ENCODE assay signal across 11 cellular contexts in genomic region chr17:18143044-18143936, GRCh38. TPM values are rescaled to one million over a fixed set of nuclear protein-coding genes. Genes with fewer than 3 reads are reported as not detected.
DNase-seq lines count a peak whose midpoint lies in the region; ATAC-seq, FAIRE-seq and TF ChIP-seq lines count a peak whose summit lies in the region.
"Had no signal": no experiment of that assay in that cellular context is flagged by ENCODE, and none has a peak within 500 bp of the region (broad histone marks: within the 10 kb centered on the region; RNA-seq: fewer than 3 reads in every experiment).

No MANE protein-coding gene starts in this region.

- no peak for TF ChIP-seq CTCF in activated CD8-positive, alpha-beta T cell treated with anti-CD3 and anti-CD28 coated beads for 36 hours (IDR thresholded peaks at IDR 0.05)
- TF ChIP-seq CTCF in endothelial cell of umbilical vein (IDR thresholded peaks at IDR 0.05; ENCODE audit: extremely low read depth in 1 of 2, insufficient read depth in 1 of 2, low read depth in 1 of 2, low read length in 2 of 2) = peak; percentile 43 to 47

- no peaks in the 10 kb centered on the region for H3K36me3 Mint-ChIP-seq in activated CD8-positive, alpha-beta T cell treated with anti-CD3 and anti-CD28 coated beads for 36 hours (ENCODE audit: low read depth)
- H3K36me3 Mint-ChIP-seq in activated CD8-positive, alpha-beta T cell treated with anti-CD3 and anti-CD28 coated beads, Interleukin-2, amount 10 ng/mL, durations not matched to agents 7 days and 5 days (ENCODE audit: low read depth) = no peaks in the 10 kb centered on the region
- no peaks in the 10 kb centered on the region for H3K36me3 Mint-ChIP-seq in stimulated activated effector memory CD8-positive, alpha-beta T cell treated with anti-CD3 and anti-CD28 coated beads, Interleukin-12 subunit alpha, Interleukin-12 subunit beta, amount 100 ng/mL, for 72 hours

- H3K4me2 ChIP-seq in endothelial cell of umbilical vein (ENCODE audit: insufficient read depth, low read length) = no peak overlapping the region

- no peak overlapping the region for H3K27ac Mint-ChIP-seq in activated CD8-positive, alpha-beta T cell treated with anti-CD3 and anti-CD28 coated beads for 36 hours
- H3K27ac Mint-ChIP-seq in activated CD8-positive, alpha-beta T cell treated with anti-CD3 and anti-CD28 coated beads, Interleukin-2, amount 10 ng/mL, durations not matched to agents 7 days and 5 days = no peak overlapping the region
- peak overlapping the region; percentile 43 for H3K27ac Mint-ChIP-seq in stimulated activated effector memory CD8-positive, alpha-beta T cell treated with anti-CD3 and anti-CD28 coated beads, Interleukin-12 subunit alpha, Interleukin-12 subunit beta, amount 100 ng/mL, for 72 hours
- H3K27ac Mint-ChIP-seq: T-helper 2 cell treated with Interferon-gamma antibody and Interleukin-4, amounts not matched to agents 5 μg/mL and 100 μg/mL, for 36 hours had no signal

- H3K4me3 Mint-ChIP-seq in activated CD8-positive, alpha-beta T cell treated with anti-CD3 and anti-CD28 coated beads for 36 hours = no peak overlapping the region
- H3K4me3 Mint-ChIP-seq in activated CD8-positive, alpha-beta T cell treated with anti-CD3 and anti-CD28 coated beads, Interleukin-2, amount 10 ng/mL, durations not matched to agents 7 days and 5 days = no peak overlapping the region
- H3K4me3 Mint-ChIP-seq in stimulated activated effector memory CD8-positive, alpha-beta T cell treated with anti-CD3 and anti-CD28 coated beads, Interleukin-12 subunit alpha, Interleukin-12 subunit beta, amount 100 ng/mL, for 72 hours = no peak overlapping the region
- H3K4me3 Mint-ChIP-seq: T-helper 2 cell treated with Interferon-gamma antibody and Interleukin-4, amounts not matched to agents 5 μg/mL and 100 μg/mL, for 36 hours had no signal

- no peaks in the 10 kb centered on the region for H3K36me3 ChIP-seq in endothelial cell of umbilical vein (ENCODE audit: control insufficient read depth in 2 of 2, extremely low read depth in 1 of 2, insufficient read depth in 2 of 2, low read length in 2 of 2)
- H3K36me3 ChIP-seq: tibial artery had no signal

- CTCF ChIA-PET in activated CD8-positive, alpha-beta T cell treated with anti-CD3 and anti-CD28 coated beads for 36 hours (lab: Charles Lee) = interaction anchor here (0.7 to 5.6 kb wide), 6 partner anchors 10 to 73 kb away, joined by 3 to 69 read pairs (median 24); partner anchors contain the start of gene ALKBH5
- CTCF ChIA-PET in activated CD8-positive, alpha-beta T cell treated with anti-CD3 and anti-CD28 coated beads, Interleukin-2, amount 10 ng/mL, durations not matched to agents 7 days and 5 days (lab: Charles Lee) = interaction anchor here (0.8 to 2.4 kb wide), 4 partner anchors 11 to 45 kb away, joined by 3 to 19 read pairs (median 6); partner anchors contain the start of gene ALKBH5
- CTCF ChIA-PET in endothelial cell of umbilical vein (lab: Charles Lee) = interaction anchor here (0.5 to 3.5 kb wide), 8 partner anchors 8 to 83 kb away, joined by 3 to 37 read pairs (median 4); partner anchors contain the start of gene ALKBH5

- no peaks in the 10 kb centered on the region for H3K9me3 Mint-ChIP-seq in activated CD8-positive, alpha-beta T cell treated with anti-CD3 and anti-CD28 coated beads for 36 hours
- no peaks in the 10 kb centered on the region for H3K9me3 Mint-ChIP-seq in activated CD8-positive, alpha-beta T cell treated with anti-CD3 and anti-CD28 coated beads, Interleukin-2, amount 10 ng/mL, durations not matched to agents 7 days and 5 days (ENCODE audit: insufficient read depth)
- H3K9me3 Mint-ChIP-seq in stimulated activated effector memory CD8-positive, alpha-beta T cell treated with anti-CD3 and anti-CD28 coated beads, Interleukin-12 subunit alpha, Interleukin-12 subunit beta, amount 100 ng/mL, for 72 hours = no peaks in the 10 kb centered on the region
- H3K9me3 Mint-ChIP-seq: T-helper 2 cell treated with Interferon-gamma antibody and Interleukin-4, amounts not matched to agents 5 μg/mL and 100 μg/mL, for 36 hours had no signal

- no peak overlapping the region for H3K4me3 ChIP-seq in endothelial cell of umbilical vein (replicated peaks in 1 of 3; ENCODE audit: insufficient read depth in 1 of 3, low read depth in 1 of 3, low read length in 3 of 3)
- H3K4me3 ChIP-seq: tibial artery had no signal

- H3K27ac ChIP-seq in endothelial cell of umbilical vein (ENCODE audit: insufficient read depth, low read depth, low read length) = no peak overlapping the region
- H3K27ac ChIP-seq: tibial artery had no signal

- H3K27me3 Mint-ChIP-seq in activated CD8-positive, alpha-beta T cell treated with anti-CD3 and anti-CD28 coated beads for 36 hours = no peaks in the 10 kb centered on the region
- no peaks in the 10 kb centered on the region for H3K27me3 Mint-ChIP-seq in activated CD8-positive, alpha-beta T cell treated with anti-CD3 and anti-CD28 coated beads, Interleukin-2, amount 10 ng/mL, durations not matched to agents 7 days and 5 days (ENCODE audit: low read depth)

- FAIRE-seq in endothelial cell of umbilical vein (lab: Jason Lieb, UNC) = peak; percentile 43
- no peak for FAIRE-seq in GM19239 (lab: Jason Lieb, UNC)

- no peaks in the 10 kb centered on the region for H4K20me1 ChIP-seq in endothelial cell of umbilical vein (replicated peaks; ENCODE audit: control insufficient read depth, extremely low read depth, insufficient read depth, low read length)

- no peak overlapping the region for H3K9ac ChIP-seq in endothelial cell of umbilical vein (replicated peaks; ENCODE audit: extremely low read depth, insufficient read depth, low read length)

- POLR2A ChIA-PET in activated CD8-positive, alpha-beta T cell treated with anti-CD3 and anti-CD28 coated beads for 36 hours (lab: Charles Lee) = interaction anchor here (0.9 kb wide), 1 partner anchor 40 kb away, joined by 3 read pairs; the partner anchor contains the start of gene ALKBH5
- POLR2A ChIA-PET in activated CD8-positive, alpha-beta T cell treated with anti-CD3 and anti-CD28 coated beads, Interleukin-2, amount 10 ng/mL, durations not matched to agents 7 days and 5 days (lab: Charles Lee) = no interaction called here
- POLR2A ChIA-PET in endothelial cell of umbilical vein (lab: Charles Lee) = no interaction called here

- no TSS peak for BruUV-seq in endothelial cell of umbilical vein (replicated peaks; lab: Mats Ljungman, UMichigan)

- no peak overlapping the region for H2AFZ ChIP-seq in endothelial cell of umbilical vein (ENCODE audit: low read depth, low read length)

- no peaks in the 10 kb centered on the region for H3K9me1 ChIP-seq in endothelial cell of umbilical vein (replicated peaks; ENCODE audit: control insufficient read depth, extremely low read depth, insufficient read depth, low read length)

- peak; percentile 63 for ATAC-seq in activated CD8-positive, alpha-beta T cell treated with anti-CD3 and anti-CD28 coated beads for 36 hours
- ATAC-seq in activated CD8-positive, alpha-beta T cell treated with anti-CD3 and anti-CD28 coated beads, Interleukin-2, amount 10 ng/mL, durations not matched to agents 7 days and 5 days = no peak
- ATAC-seq in stimulated activated effector memory CD8-positive, alpha-beta T cell treated with anti-CD3 and anti-CD28 coated beads, Interleukin-12 subunit alpha, Interleukin-12 subunit beta, amount 100 ng/mL, for 72 hours = no peak
- ATAC-seq in GM18868 (IDR thresholded peaks at IDR 0.05; ENCODE audit: unreplicated experiment) = no peak
- ATAC-seq in left ventricle myocardium superior = no peak

- no peaks in the 10 kb centered on the region for H3K4me1 Mint-ChIP-seq in activated CD8-positive, alpha-beta T cell treated with anti-CD3 and anti-CD28 coated beads for 36 hours (ENCODE audit: low read depth)
- peaks cover 2% of the 10 kb centered on the region for H3K4me1 Mint-ChIP-seq in activated CD8-positive, alpha-beta T cell treated with anti-CD3 and anti-CD28 coated beads, Interleukin-2, amount 10 ng/mL, durations not matched to agents 7 days and 5 days (ENCODE audit: low read depth)
- no peaks in the 10 kb centered on the region for H3K4me1 Mint-ChIP-seq in stimulated activated effector memory CD8-positive, alpha-beta T cell treated with anti-CD3 and anti-CD28 coated beads, Interleukin-12 subunit alpha, Interleukin-12 subunit beta, amount 100 ng/mL, for 72 hours

- intact Hi-C loops in activated CD8-positive, alpha-beta T cell treated with anti-CD3 and anti-CD28 coated beads for 36 hours (cut with micrococcal nuclease) = no loop called here
- intact Hi-C loops in endothelial cell of umbilical vein (cut with micrococcal nuclease) = loop anchor here (5.0 kb wide), 1 partner anchor 74 kb away; no protein-coding TSS in a partner anchor
- intact Hi-C loops in left ventricle myocardium superior (cut with micrococcal nuclease) = loop anchor here (5.0 kb wide), 1 partner anchor 74 kb away; no protein-coding TSS in a partner anchor

- peaks cover 4% of the 10 kb centered on the region for H3K4me1 ChIP-seq in endothelial cell of umbilical vein (ENCODE audit: control insufficient read depth, extremely low read depth, insufficient read depth, low read length)

- no peaks in the 10 kb centered on the region for H3K79me2 ChIP-seq in endothelial cell of umbilical vein (ENCODE audit: control insufficient read depth, insufficient read depth, low read length)

- dilution Hi-C loops in endothelial cell of umbilical vein (cut with MboI; ENCODE audit: extremely low pct_ligation_motif_present, low sequenced_read_pairs) = no loop called here

- no peak for TF ChIP-seq POLR2A in endothelial cell of umbilical vein (IDR thresholded peaks at IDR 0.05; ENCODE audit: low read depth, low read length)

- H3K9me3 ChIP-seq in endothelial cell of umbilical vein (replicated peaks; ENCODE audit: control insufficient read depth, insufficient read depth, low read length) = no peaks in the 10 kb centered on the region
- H3K9me3 ChIP-seq: tibial artery had no signal

- H3K27me3 ChIP-seq in endothelial cell of umbilical vein (ENCODE audit: control insufficient read depth in 2 of 2, insufficient read depth in 2 of 2, low read length in 2 of 2) = no peaks in the 10 kb centered on the region

- peak; percentile 48 for DNase-seq in activated CD8-positive, alpha-beta T cell treated with anti-CD3 and anti-CD28 coated beads for 36 hours
- DNase-seq in activated CD8-positive, alpha-beta T cell treated with anti-CD3 and anti-CD28 coated beads, Interleukin-2, amount 10 ng/mL, durations not matched to agents 7 days and 5 days = no peak
- DNase-seq in NCI-H460 (ENCODE audit: extremely low read depth, low read depth) (peak; percentile 18), endothelial cell of umbilical vein (ENCODE audit: low read depth, low spot score) (no peak), left ventricle myocardium superior (no peak), GM19239 (ENCODE audit: insufficient read length, low spot score) (no peak)
- DNase-seq in stimulated activated effector memory CD8-positive, alpha-beta T cell treated with anti-CD3 and anti-CD28 coated beads, Interleukin-12 subunit alpha, Interleukin-12 subunit beta, amount 100 ng/mL, for 72 hours (ENCODE audit: low spot score in 2 of 2) = no peak
- DNase-seq: DMS79, tibial artery had no signal

RNA-seq across cellular contexts. Expression of gene MYO15A, which starts 34.7 kb away (rescaled TPM):
- total RNA-seq in activated CD8-positive, alpha-beta T cell treated with anti-CD3 and anti-CD28 coated beads for 36 hours = 1 to 10 TPM in 1 of 2 experiments, under 1 TPM in 1; 0.76 to 1.1 TPM
- total RNA-seq in activated CD8-positive, alpha-beta T cell treated with anti-CD3 and anti-CD28 coated beads, Interleukin-2, amount 10 ng/mL, durations not matched to agents 7 days and 5 days = under 1 TPM; 0.34 TPM
- 0.06 and 0.30 TPM in 2 replicates for total RNA-seq in NCI-H460 (2014; rRNA removed; shearing (Covaris generic))
- polyA plus RNA-seq in NCI-H460 (2014; cell fraction: nucleus; rRNA removed) = 0.30 TPM in 1 of 2 replicates, not detected in the other
- total RNA-seq in endothelial cell of umbilical vein = 0.46 and 0.82 TPM in 2 replicates
- polyA plus RNA-seq in endothelial cell of umbilical vein = 0.46 and 0.91 TPM in 2 replicates
- 0.10 and 0.32 TPM in 2 replicates for polyA plus RNA-seq in endothelial cell of umbilical vein (2011; cell fraction: cytosol; rRNA removed)
- polyA plus RNA-seq in endothelial cell of umbilical vein (2011; cell fraction: nucleus; rRNA removed) = 3.1 and 3.4 TPM in 2 replicates
- polyA plus RNA-seq in endothelial cell of umbilical vein (2012) = 0.20 and 0.82 TPM in 2 replicates
- polyA minus RNA-seq in endothelial cell of umbilical vein = 0.19 and 0.63 TPM in 2 replicates
- polyA minus RNA-seq in endothelial cell of umbilical vein (2011; cell fraction: cytosol; rRNA and poly(A)+ RNA removed) = not detected
- polyA minus RNA-seq in endothelial cell of umbilical vein (2011; cell fraction: nucleus; rRNA and poly(A)+ RNA removed) = 0.53 and 1.5 TPM in 2 replicates
- 0.45 TPM for total RNA-seq in left ventricle myocardium superior

RNA-seq across cellular contexts. Expression of gene ALKBH5, which starts 40.3 kb away (rescaled TPM):
- total RNA-seq in activated CD8-positive, alpha-beta T cell treated with anti-CD3 and anti-CD28 coated beads for 36 hours = 100 to 1,000 TPM; 213 to 217 TPM
- total RNA-seq in activated CD8-positive, alpha-beta T cell treated with anti-CD3 and anti-CD28 coated beads, Interleukin-2, amount 10 ng/mL, durations not matched to agents 7 days and 5 days = 100 to 1,000 TPM; 117 to 121 TPM
- total RNA-seq in NCI-H460 (2014; rRNA removed; shearing (Covaris generic)) = 94.1 and 96.2 TPM in 2 replicates
- polyA plus RNA-seq in NCI-H460 (2014; cell fraction: nucleus; rRNA removed) = 47.2 and 57.4 TPM in 2 replicates
- total RNA-seq in endothelial cell of umbilical vein (70.7 and 71.0 TPM in 2 replicates), left ventricle myocardium superior (197 TPM)
- polyA plus RNA-seq in endothelial cell of umbilical vein = 54.5 and 55.3 TPM in 2 replicates
- 49.2 and 50.9 TPM in 2 replicates for polyA plus RNA-seq in endothelial cell of umbilical vein (2011; cell fraction: cytosol; rRNA removed)
- polyA plus RNA-seq in endothelial cell of umbilical vein (2011; cell fraction: nucleus; rRNA removed) = 22.4 and 25.2 TPM in 2 replicates
- polyA plus RNA-seq in endothelial cell of umbilical vein (2012) = 41.3 and 42.9 TPM in 2 replicates
- polyA minus RNA-seq in endothelial cell of umbilical vein = 79.3 and 89.4 TPM in 2 replicates
- 106 TPM for polyA minus RNA-seq in endothelial cell of umbilical vein (2011; cell fraction: cytosol; rRNA and poly(A)+ RNA removed)
- 18.0 and 18.2 TPM in 2 replicates for polyA minus RNA-seq in endothelial cell of umbilical vein (2011; cell fraction: nucleus; rRNA and poly(A)+ RNA removed)

RNA-seq across cellular contexts. Expression of gene DRG2, which starts 55.5 kb away (rescaled TPM):
- 10 to 100 TPM; 45.0 to 45.1 TPM for total RNA-seq in activated CD8-positive, alpha-beta T cell treated with anti-CD3 and anti-CD28 coated beads for 36 hours
- total RNA-seq in activated CD8-positive, alpha-beta T cell treated with anti-CD3 and anti-CD28 coated beads, Interleukin-2, amount 10 ng/mL, durations not matched to agents 7 days and 5 days = 10 to 100 TPM; 48.1 to 53.5 TPM
- total RNA-seq in NCI-H460 (2014; rRNA removed; shearing (Covaris generic)) = 41.6 and 42.5 TPM in 2 replicates
- 126 and 178 TPM in 2 replicates for polyA plus RNA-seq in NCI-H460 (2014; cell fraction: nucleus; rRNA removed)
- 55.4 and 60.4 TPM in 2 replicates for total RNA-seq in endothelial cell of umbilical vein
- polyA plus RNA-seq in endothelial cell of umbilical vein = 46.5 and 50.2 TPM in 2 replicates
- 39.1 and 42.7 TPM in 2 replicates for polyA plus RNA-seq in endothelial cell of umbilical vein (2011; cell fraction: cytosol; rRNA removed)
- 122 and 127 TPM in 2 replicates for polyA plus RNA-seq in endothelial cell of umbilical vein (2011; cell fraction: nucleus; rRNA removed)
- polyA plus RNA-seq in endothelial cell of umbilical vein (2012) = 49.2 and 57.3 TPM in 2 replicates
- polyA minus RNA-seq in endothelial cell of umbilical vein = 47.3 and 54.1 TPM in 2 replicates
- 21.8 TPM for polyA minus RNA-seq in endothelial cell of umbilical vein (2011; cell fraction: cytosol; rRNA and poly(A)+ RNA removed)
- 46.3 and 52.4 TPM in 2 replicates for polyA minus RNA-seq in endothelial cell of umbilical vein (2011; cell fraction: nucleus; rRNA and poly(A)+ RNA removed)
- total RNA-seq in left ventricle myocardium superior = 19.4 TPM

Comparison
In these comparisons a context has a peak if more than half of its experiments do, and no peak if none do; other contexts are left out.
1. DNase-seq: peak in activated CD8-positive, alpha-beta T cell treated with anti-CD3 and anti-CD28 coated beads for 36 hours (single experiment) and NCI-H460 (single experiment); none in activated CD8-positive, alpha-beta T cell treated with anti-CD3 and anti-CD28 coated beads, Interleukin-2, amount 10 ng/mL, durations not matched to agents 7 days and 5 days (single experiment), endothelial cell of umbilical vein (single experiment), stimulated activated effector memory CD8-positive, alpha-beta T cell treated with anti-CD3 and anti-CD28 coated beads, Interleukin-12 subunit alpha, Interleukin-12 subunit beta, amount 100 ng/mL, for 72 hours (0 of 2), left ventricle myocardium superior (single experiment) and GM19239 (single experiment).